In the genomic region with DNA sequence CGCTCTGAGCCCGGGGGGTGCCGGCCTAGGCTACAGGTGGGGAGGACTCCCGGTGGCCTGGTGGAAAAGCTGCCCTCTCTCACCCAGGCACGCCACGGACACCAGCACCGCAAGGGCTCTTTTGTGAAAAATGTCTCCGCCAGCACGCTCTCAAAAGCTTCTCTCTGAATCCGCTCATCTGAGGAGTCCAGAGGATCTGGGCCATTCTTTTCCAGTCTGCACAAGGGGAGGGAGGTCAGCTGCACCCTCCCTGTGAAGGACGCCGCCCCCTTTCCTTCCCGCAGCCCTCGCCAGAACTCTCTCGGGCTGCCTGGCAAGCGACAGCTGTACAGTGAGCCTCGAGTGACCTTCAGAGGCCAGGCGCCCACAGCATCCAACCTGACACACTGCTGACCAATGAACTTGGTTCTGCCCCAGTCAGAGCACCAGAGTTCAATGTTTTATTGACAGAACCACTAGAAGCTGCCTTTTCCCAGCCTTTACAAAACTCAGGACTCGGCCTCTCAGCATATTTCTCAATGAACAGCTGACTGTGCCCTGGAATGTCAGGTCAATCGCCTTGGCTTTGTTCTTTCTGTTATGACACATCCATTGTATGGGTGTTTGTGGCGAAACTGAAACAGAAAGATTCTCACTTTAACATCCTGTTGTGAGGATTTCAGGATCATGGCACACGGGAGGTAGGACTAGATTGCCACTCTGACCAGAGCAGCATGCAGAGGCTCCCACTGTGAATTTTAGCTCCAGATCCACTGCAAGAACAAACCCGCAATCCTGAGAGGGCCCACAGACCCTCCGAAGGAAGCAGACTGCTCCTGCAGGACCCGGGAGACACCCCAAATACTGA, we compare ENCODE assay signal across 1 cellular context.
TF ChIP-seq lines count a peak whose summit lies in the region.

No MANE protein-coding gene starts in this region.

TF ChIP-seq in HepG2, 621 proteins besides CTCF, POLR2A, EP300 and RAD21 (continued from another document and continues in another):
- TF ChIP-seq AHDC1 (CRISPR knock-in tag; IDR thresholded peaks at IDR 0.05; ENCODE audit: borderline replicate concordance) (peak; percentile 91), RBM22 (optimal IDR thresholded peaks at IDR 0.05; ENCODE audit: low read length) (no peak), KDM3A (CRISPR knock-in tag; IDR thresholded peaks at IDR 0.05; ENCODE audit: low read depth) (peak; percentile 99; the same call in 1 of the 2 replicates), ZBTB40 (IDR thresholded peaks at IDR 0.05) (no peak), ZBTB40 (CRISPR knock-in tag; IDR thresholded peaks at IDR 0.05) (peak; percentile 90), KAT8 (CRISPR knock-in tag; IDR thresholded peaks at IDR 0.05) (peak; percentile 95), ETV6 (CRISPR knock-in tag; conservative IDR thresholded peaks at IDR 0.05) (peak; percentile 92), MTF2 (CRISPR knock-in tag; IDR thresholded peaks at IDR 0.05; ENCODE audit: borderline replicate concordance) (no peak; the same call in 1 of the 2 replicates), U2AF2 (IDR thresholded peaks at IDR 0.05; ENCODE audit: low read depth, low read length) (no peak), TSC22D2 (CRISPR knock-in tag; IDR thresholded peaks at IDR 0.05; ENCODE audit: borderline replicate concordance) (peak; percentile 74; the same call in 1 of the 2 replicates), ZNF746 (CRISPR knock-in tag; IDR thresholded peaks at IDR 0.05) (peak; percentile 95), ZNF75D (CRISPR knock-in tag; IDR thresholded peaks at IDR 0.05; ENCODE audit: borderline replicate concordance) (no peak), GABPB1 (CRISPR knock-in tag; IDR thresholded peaks at IDR 0.05) (peak; percentile 64), FOXM1 (CRISPR knock-in tag; IDR thresholded peaks at IDR 0.05) (0 out of 2 replicates have a peak, but pooled peaks have one; percentile 54), ZNF207 (IDR thresholded peaks at IDR 0.05; ENCODE audit: borderline replicate concordance) (no peak), TARDBP (CRISPR knock-in tag; IDR thresholded peaks at IDR 0.05) (peak; percentile 99), ISL2 (CRISPR knock-in tag; IDR thresholded peaks at IDR 0.05) (peak; percentile 95), CBX5 (CRISPR knock-in tag; IDR thresholded peaks at IDR 0.05; ENCODE audit: borderline replicate concordance) (peak; percentile 97), ZNF34 (CRISPR knock-in tag; IDR thresholded peaks at IDR 0.05; ENCODE audit: borderline replicate concordance) (peak; percentile 64; the same call in 1 of the 2 replicates), ZNF501 (CRISPR knock-in tag; IDR thresholded peaks at IDR 0.05) (peak; percentile 95), ZFP36L1 (CRISPR knock-in tag; IDR thresholded peaks at IDR 0.05) (peak; percentile 91; the same call in 1 of the 2 replicates), ZNF713 (CRISPR knock-in tag; IDR thresholded peaks at IDR 0.05) (0 out of 2 replicates have a peak, but pooled peaks have one; percentile 62), EEA1 (CRISPR knock-in tag; IDR thresholded peaks at IDR 0.05; ENCODE audit: borderline replicate concordance) (no peak), ZKSCAN5 (CRISPR knock-in tag; IDR thresholded peaks at IDR 0.05) (0 out of 2 replicates have a peak, but pooled peaks have one; percentile 37), ZNF354B (CRISPR knock-in tag; IDR thresholded peaks at IDR 0.05) (no peak), ZFX (CRISPR knock-in tag; IDR thresholded peaks at IDR 0.05; ENCODE audit: low read depth) (peak; percentile 76), TAF15 (IDR thresholded peaks at IDR 0.05; ENCODE audit: low read depth, low read length, poor library complexity, severe bottlenecking) (no peak), ZNF101 (CRISPR knock-in tag; IDR thresholded peaks at IDR 0.05; ENCODE audit: borderline replicate concordance, low read depth) (0 out of 2 replicates have a peak, but pooled peaks have one; percentile 73), JUNB (CRISPR knock-in tag; IDR thresholded peaks at IDR 0.05; ENCODE audit: borderline replicate concordance) (peak; percentile 92; the same call in 1 of the 2 replicates)
- TF ChIP-seq, protein P1, sequence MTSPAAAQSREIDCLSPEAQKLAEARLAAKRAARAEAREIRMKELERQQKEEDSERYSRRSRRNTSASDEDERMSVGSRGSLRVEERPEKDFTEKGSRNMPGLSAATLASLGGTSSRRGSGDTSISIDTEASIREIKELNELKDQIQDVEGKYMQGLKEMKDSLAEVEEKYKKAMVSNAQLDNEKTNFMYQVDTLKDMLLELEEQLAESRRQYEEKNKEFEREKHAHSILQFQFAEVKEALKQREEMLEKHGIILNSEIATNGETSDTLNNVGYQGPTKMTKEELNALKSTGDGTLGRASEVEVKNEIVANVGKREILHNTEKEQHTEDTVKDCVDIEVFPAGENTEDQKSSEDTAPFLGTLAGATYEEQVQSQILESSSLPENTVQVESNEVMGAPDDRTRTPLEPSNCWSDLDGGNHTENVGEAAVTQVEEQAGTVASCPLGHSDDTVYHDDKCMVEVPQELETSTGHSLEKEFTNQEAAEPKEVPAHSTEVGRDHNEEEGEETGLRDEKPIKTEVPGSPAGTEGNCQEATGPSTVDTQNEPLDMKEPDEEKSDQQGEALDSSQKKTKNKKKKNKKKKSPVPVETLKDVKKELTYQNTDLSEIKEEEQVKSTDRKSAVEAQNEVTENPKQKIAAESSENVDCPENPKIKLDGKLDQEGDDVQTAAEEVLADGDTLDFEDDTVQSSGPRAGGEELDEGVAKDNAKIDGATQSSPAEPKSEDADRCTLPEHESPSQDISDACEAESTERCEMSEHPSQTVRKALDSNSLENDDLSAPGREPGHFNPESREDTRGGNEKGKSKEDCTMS (CRISPR knock-in tag; conservative IDR thresholded peaks at IDR 0.05): no peak; the same call in 1 of the 2 replicates
- TF ChIP-seq, protein P2, sequence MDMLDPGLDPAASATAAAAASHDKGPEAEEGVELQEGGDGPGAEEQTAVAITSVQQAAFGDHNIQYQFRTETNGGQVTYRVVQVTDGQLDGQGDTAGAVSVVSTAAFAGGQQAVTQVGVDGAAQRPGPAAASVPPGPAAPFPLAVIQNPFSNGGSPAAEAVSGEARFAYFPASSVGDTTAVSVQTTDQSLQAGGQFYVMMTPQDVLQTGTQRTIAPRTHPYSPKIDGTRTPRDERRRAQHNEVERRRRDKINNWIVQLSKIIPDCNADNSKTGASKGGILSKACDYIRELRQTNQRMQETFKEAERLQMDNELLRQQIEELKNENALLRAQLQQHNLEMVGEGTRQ (IDR thresholded peaks at IDR 0.05; ENCODE audit: low read depth, low read length): no peak; the same call in 1 of the 2 replicates
- TF ChIP-seq, protein P2 (CRISPR knock-in tag; IDR thresholded peaks at IDR 0.05; ENCODE audit: borderline replicate concordance): peak; percentile 68; the same call in 1 of the 2 replicates
- TF ChIP-seq, protein P3, sequence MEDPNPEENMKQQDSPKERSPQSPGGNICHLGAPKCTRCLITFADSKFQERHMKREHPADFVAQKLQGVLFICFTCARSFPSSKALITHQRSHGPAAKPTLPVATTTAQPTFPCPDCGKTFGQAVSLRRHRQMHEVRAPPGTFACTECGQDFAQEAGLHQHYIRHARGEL (CRISPR knock-in tag; IDR thresholded peaks at IDR 0.05): no peak
- TF ChIP-seq, protein P4, sequence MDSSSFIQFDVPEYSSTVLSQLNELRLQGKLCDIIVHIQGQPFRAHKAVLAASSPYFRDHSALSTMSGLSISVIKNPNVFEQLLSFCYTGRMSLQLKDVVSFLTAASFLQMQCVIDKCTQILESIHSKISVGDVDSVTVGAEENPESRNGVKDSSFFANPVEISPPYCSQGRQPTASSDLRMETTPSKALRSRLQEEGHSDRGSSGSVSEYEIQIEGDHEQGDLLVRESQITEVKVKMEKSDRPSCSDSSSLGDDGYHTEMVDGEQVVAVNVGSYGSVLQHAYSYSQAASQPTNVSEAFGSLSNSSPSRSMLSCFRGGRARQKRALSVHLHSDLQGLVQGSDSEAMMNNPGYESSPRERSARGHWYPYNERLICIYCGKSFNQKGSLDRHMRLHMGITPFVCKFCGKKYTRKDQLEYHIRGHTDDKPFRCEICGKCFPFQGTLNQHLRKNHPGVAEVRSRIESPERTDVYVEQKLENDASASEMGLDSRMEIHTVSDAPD (CRISPR knock-in tag; IDR thresholded peaks at IDR 0.05): peak; percentile 97
